In genomic region chr6:20811112-20811746, GRCh38 we compare ENCODE assay signal across 8 cellular contexts.
DNase-seq lines count a peak whose midpoint lies in the region; ATAC-seq and TF ChIP-seq lines count a peak whose summit lies in the region.

No MANE protein-coding gene starts in this region.

- H3K36me3 ChIP-seq in BE2C (no peaks in the 10 kb centered on the region), HUES48 (ENCODE audit: control insufficient read depth, insufficient read depth, low read length) (no peaks in the 10 kb centered on the region)

- ATAC-seq in GM18858 (IDR thresholded peaks at IDR 0.05; ENCODE audit: unreplicated experiment) = no peak
- no peak for ATAC-seq in HG02678 (IDR thresholded peaks at IDR 0.05; ENCODE audit: unreplicated experiment)

- in situ Hi-C loops in astrocyte of the cerebellum (cut with HindIII; ENCODE audit: low sequenced_read_pairs) = loop anchor here (5.0 kb wide), 1 partner anchor 104 kb away; no protein-coding TSS in a partner anchor

- H3K4me1 ChIP-seq in BE2C (peaks cover 11% of the 10 kb centered on the region), HUES48 (ENCODE audit: control insufficient read depth, insufficient read depth, low read length) (peaks cover 29% of the 10 kb centered on the region)

- DNase-seq in BE2C (peak; percentile 27), astrocyte of the cerebellum (ENCODE audit: low read depth) (peak; percentile 92), kidney tubule cell (ENCODE audit: low spot score) (peak; percentile 98), AML-193 (lab: John Stamatoyannopoulos, UW) (no peak)
- no peak for DNase-seq in activated T-cell treated with anti-CD3 and anti-CD28 coated beads, Interleukin-2, amount 50 U/mL, for 48 hours

- H3K4me3 ChIP-seq in BE2C (ENCODE audit: low read depth, low read length) (no peak overlapping the region), HUES48 (ENCODE audit: low read depth, low read length) (peak overlapping the region; percentile 3; the same call in 1 of the 2 replicates), astrocyte of the cerebellum (ENCODE audit: low read depth, low read length) (no peak overlapping the region)

- H3K27ac ChIP-seq in HUES48 (ENCODE audit: low read depth, low read length) = peak overlapping the region; percentile 88

- H3K27me3 ChIP-seq in BE2C (no peaks in the 10 kb centered on the region), HUES48 (ENCODE audit: control insufficient read depth, insufficient read depth, low read length) (no peaks in the 10 kb centered on the region)

- TF ChIP-seq CTCF in BE2C (IDR thresholded peaks at IDR 0.05; ENCODE audit: low read depth, low read length) (no peak), astrocyte of the cerebellum (IDR thresholded peaks at IDR 0.05; ENCODE audit: low read depth, low read length, missing control alignments) (no peak)

- H3K9me3 ChIP-seq in BE2C (no peaks in the 10 kb centered on the region), HUES48 (ENCODE audit: control insufficient read depth, insufficient read depth, low read length) (0 out of 2 replicates have a peak, but pooled peaks cover 8% of the 10 kb centered on the region)

- peak overlapping the region; percentile 53; the same call in 1 of the 2 replicates for H3K9ac ChIP-seq in HUES48 (ENCODE audit: low read depth, low read length)

Comparison
In these comparisons a context has a peak if more than half of its experiments do, and no peak if none do; other contexts are left out.
1. DNase-seq: peak in BE2C (single experiment), astrocyte of the cerebellum (single experiment) and kidney tubule cell (single experiment); none in AML-193 (0 of 2) and activated T-cell treated with anti-CD3 and anti-CD28 coated beads, Interleukin-2, amount 50 U/mL, for 48 hours (0 of 2).